In genomic region chr16:61014869-61015268, GRCh38 we compare ENCODE assay signal across 26 cellular contexts.
DNase-seq lines count a peak whose midpoint lies in the region; ATAC-seq and TF ChIP-seq lines count a peak whose summit lies in the region.
"Had no signal": no experiment of that assay in that cellular context is flagged by ENCODE, and none has a peak within 500 bp of the region (broad histone marks: within the 10 kb centered on the region; RNA-seq: fewer than 3 reads in every experiment).

No MANE protein-coding gene starts in this region.

- in situ Hi-C loops in KBM-7 (cut with MboI; ENCODE audit: low pct_unique_long_range_greater_than_20kb, low sequenced_read_pairs), result no loop called here

- ATAC-seq in GM21825 (IDR thresholded peaks at IDR 0.05; ENCODE audit: unreplicated experiment), result no peak
- no peak for ATAC-seq in HG02763 (IDR thresholded peaks at IDR 0.05; ENCODE audit: unreplicated experiment)
- no peak for ATAC-seq in GM18502 (IDR thresholded peaks at IDR 0.05; ENCODE audit: poor library complexity, unreplicated experiment)
- ATAC-seq: esophagus mucosa, foreskin keratinocyte, mucosa of descending colon, right lobe of liver had no signal

- DNase-seq in GM10266 (ENCODE audit: extremely low spot score), result no peak
- peak; percentile 18 for DNase-seq in KBM-7
- peak; percentile 13 for DNase-seq in RPMI8226
- peak; percentile 28 for DNase-seq in iPS DF 4.7 (ENCODE audit: extremely low read depth, low spot score)
- no peak for DNase-seq in DMS114 treated with DMSO at 0.1 percent for 48 hours (lab: John Stamatoyannopoulos, UW; ENCODE audit: unreplicated experiment)
- DNase-seq: activated B cell treated with CpG ODN at 0.5 μM for 24 hours; activated naive CD4-positive, alpha-beta T cell treated with anti-CD3 and anti-CD28 coated beads, Interleukin-2, amount 50 U/mL, for 16 hours; amygdala; effector memory CD4-positive, alpha-beta T cell; foreskin keratinocyte; GDM1; KG1; mucosa of descending colon; MV-4-11; NCI-H1694 treated with DMSO at 0.1 percent for 48 hours; NCI-H2171 treated with DMSO at 0.1 percent for 48 hours; NCI-H524; stimulated activated CD4-positive, alpha-beta T cell treated with anti-CD3 and anti-CD28 coated beads, Interleukin-12 subunit alpha, Interleukin-12 subunit beta, amount 100 ng/mL, for 4 hours; stimulated activated CD4-positive, alpha-beta T cell treated with anti-CD3 and anti-CD28 coated beads, Interleukin-4, amount 100 ng/mL, for 4 hours; stimulated activated naive CD4-positive, alpha-beta T cell; uterus had no signal

- peak; percentile 13 for TF ChIP-seq CTCF in GM10266 (IDR thresholded peaks at IDR 0.05; ENCODE audit: control insufficient read depth, insufficient read depth, low read depth, missing control alignments)

Comparison
In these comparisons a context has a peak if more than half of its experiments do, and no peak if none do; other contexts are left out.
1. DNase-seq: peak in KBM-7 (single experiment), RPMI8226 (single experiment) and iPS DF 4.7 (single experiment); none in GM10266 (single experiment) and DMS114 treated with DMSO at 0.1 percent for 48 hours (single experiment).